In genomic region chr12:55712700-55713415, GRCh38 we compare ENCODE assay signal across 16 cellular contexts. TPM values are rescaled to one million over a fixed set of nuclear protein-coding genes. Genes with fewer than 3 reads are reported as not detected.
DNase-seq lines count a peak whose midpoint lies in the region; ATAC-seq and TF ChIP-seq lines count a peak whose summit lies in the region.
"Had no signal": no experiment of that assay in that cellular context is flagged by ENCODE, and none has a peak within 500 bp of the region (broad histone marks: within the 10 kb centered on the region; RNA-seq: fewer than 3 reads in every experiment).

No MANE protein-coding gene starts in this region.

- H3K9me3 ChIP-seq in ascending aorta (no peaks in the 10 kb centered on the region), muscle layer of duodenum (ENCODE audit: control insufficient read depth in 1 of 2, low read length in 2 of 2) (no peaks in the 10 kb centered on the region)

- DNase-seq in ascending aorta (ENCODE audit: low spot score in 2 of 2) (no peak), fibroblast of peridontal ligament (ENCODE audit: extremely low read depth) (peak; percentile 40), left colon (no peak), NAMALWA (ENCODE audit: low spot score) (no peak), HT-29 (ENCODE audit: low spot score) (no peak)
- DNase-seq: activated CD4-positive, alpha-beta T cell treated with anti-CD3 and anti-CD28 coated beads for 1 hour; COR-L47; immature natural killer cell; mesendoderm; MM.1S; NCI-H774; T-helper 9 cell had no signal

- peak overlapping the region; percentile 81 to 95 for H3K27ac ChIP-seq in ascending aorta
- peak overlapping the region; percentile 28 for H3K27ac ChIP-seq in muscle layer of duodenum (ENCODE audit: low read length)
- H3K27ac ChIP-seq in temporal lobe (ENCODE audit: low read depth, low read length): peak overlapping the region; percentile 56
- H3K27ac ChIP-seq: PC-9 had no signal

- intact Hi-C loops in ascending aorta (cut with DNase I): no loop called here
- intact Hi-C loops in left colon (cut with DNase I, micrococcal nuclease): no loop called here

- H3K4me1 ChIP-seq in ascending aorta: peaks cover 23 to 73% of the 10 kb centered on the region in 2 donors
- peaks cover 23 to 44% of the 10 kb centered on the region in 2 donors for H3K4me1 ChIP-seq in muscle layer of duodenum (ENCODE audit: control insufficient read depth in 1 of 2, insufficient read depth in 2 of 2, low read length in 2 of 2)

- ATAC-seq in left colon (no peak), GM19328 (IDR thresholded peaks at IDR 0.05; ENCODE audit: unreplicated experiment) (no peak)

- H3K4me3 ChIP-seq in ascending aorta: peak overlapping the region in 1 of 2 donors; percentile 85
- no peak overlapping the region for H3K4me3 ChIP-seq in muscle layer of duodenum (ENCODE audit: low read depth in 1 of 2, low read length in 2 of 2)
- H3K4me3 ChIP-seq: PC-9 had no signal

- H3K27me3 ChIP-seq in ascending aorta: no peaks in the 10 kb centered on the region
- H3K27me3 ChIP-seq in muscle layer of duodenum (ENCODE audit: low read depth, low read length): no peaks in the 10 kb centered on the region

- no peaks in the 10 kb centered on the region for H3K36me3 ChIP-seq in ascending aorta
- no peaks in the 10 kb centered on the region for H3K36me3 ChIP-seq in muscle layer of duodenum (ENCODE audit: control insufficient read depth in 1 of 2, insufficient read depth in 2 of 2, low read length in 2 of 2)

- TF ChIP-seq CTCF in ascending aorta (IDR thresholded peaks at IDR 0.05): no peak

RNA-seq across cellular contexts. Expression of gene BLOC1S1, which starts 3.0 kb away (rescaled TPM):
- total RNA-seq in ascending aorta: 57.2 TPM
- total RNA-seq in temporal lobe: 27.5 TPM
- 100 to 1,000 TPM; 266 to 300 TPM for total RNA-seq in left colon
- total RNA-seq in HT-29 (2014; rRNA removed; shearing (Covaris generic)): 165 and 169 TPM in 2 replicates

RNA-seq across cellular contexts. Expression of gene ITGA7, which starts 5.2 kb away (rescaled TPM):
- total RNA-seq in ascending aorta (246 TPM), temporal lobe (9.1 TPM), left colon (10 to 100 TPM; 10.2 to 56.5 TPM)
- 4.6 and 4.7 TPM in 2 replicates for total RNA-seq in HT-29 (2014; rRNA removed; shearing (Covaris generic))

RNA-seq across cellular contexts. Expression of gene RDH5, which starts 7.3 kb away (rescaled TPM):
- total RNA-seq in ascending aorta (3.6 TPM), temporal lobe (3.0 TPM), left colon (10 to 100 TPM; 34.2 to 37.7 TPM)
- 5.3 and 5.7 TPM in 2 replicates for total RNA-seq in HT-29 (2014; rRNA removed; shearing (Covaris generic))

RNA-seq across cellular contexts. Expression of gene CD63, which starts 16.0 kb away (rescaled TPM):
- total RNA-seq in ascending aorta (566 TPM), temporal lobe (115 TPM), left colon (1,000 to 10,000 TPM; 1,137 to 1,252 TPM)
- 867 and 895 TPM in 2 replicates for total RNA-seq in HT-29 (2014; rRNA removed; shearing (Covaris generic))

RNA-seq across cellular contexts. Expression of gene GDF11, which starts 30.1 kb away (rescaled TPM):
- 1.6 TPM for total RNA-seq in ascending aorta
- total RNA-seq in temporal lobe: 8.6 TPM
- 1 to 10 TPM; 1.5 to 2.7 TPM for total RNA-seq in left colon
- total RNA-seq in HT-29 (2014; rRNA removed; shearing (Covaris generic)): 2.0 and 3.8 TPM in 2 replicates

Comparison
In these comparisons a context has a peak if more than half of its experiments do, and no peak if none do; other contexts are left out.
1. H3K27ac ChIP-seq: peak in every context shown above with its lines; median percentile 88 in ascending aorta; 56 in temporal lobe; 28 in muscle layer of duodenum.